In genomic region chr3:133895208-133896001, GRCh38 we compare ENCODE assay signal across 8 cellular contexts. TPM values are rescaled to one million over a fixed set of nuclear protein-coding genes. Genes with fewer than 3 reads are reported as not detected.
DNase-seq lines count a peak whose midpoint lies in the region; ATAC-seq lines count a peak whose summit lies in the region.

Gene RAB6B, minus strand, starts transcription at chr3:133895882. Its CDS starts 416 bp downstream, at chr3:133895466.

- H3K4me1 ChIP-seq in adipocyte (ENCODE audit: control insufficient read depth, insufficient read depth, low read length), result no peaks in the 10 kb centered on the region

- CTCF ChIA-PET in activated CD4-positive, alpha-beta T cell treated with anti-CD3 and anti-CD28 coated beads, Interleukin-2, amount 10 ng/mL, durations not matched to agents 7 days and 5 days (lab: Charles Lee), result interaction anchor here (1.4 kb wide), 1 partner anchor 14 kb away, joined by 4 read pairs; no protein-coding TSS in a partner anchor

- POLR2A ChIA-PET in activated CD4-positive, alpha-beta T cell treated with anti-CD3 and anti-CD28 coated beads, Interleukin-2, amount 10 ng/mL, durations not matched to agents 7 days and 5 days (lab: Charles Lee), result no interaction called here

- H3K4me1 Mint-ChIP-seq in activated CD4-positive, alpha-beta T cell treated with anti-CD3 and anti-CD28 coated beads, Interleukin-2, amount 10 ng/mL, durations not matched to agents 7 days and 5 days, result peaks cover 3% of the 10 kb centered on the region

- peaks cover 58% of the 10 kb centered on the region for H3K27me3 Mint-ChIP-seq in activated CD4-positive, alpha-beta T cell treated with anti-CD3 and anti-CD28 coated beads, Interleukin-2, amount 10 ng/mL, durations not matched to agents 7 days and 5 days

- H3K9me3 ChIP-seq in adipocyte (ENCODE audit: control insufficient read depth, low read length), result no peaks in the 10 kb centered on the region

- peak within 1 kb of the TSS; percentile 84 for H3K4me3 ChIP-seq in adipocyte (ENCODE audit: low read length)

- ATAC-seq in GM21737 (IDR thresholded peaks at IDR 0.05; ENCODE audit: unreplicated experiment) (no peak), GM18519 (IDR thresholded peaks at IDR 0.05; ENCODE audit: low FRiP score, unreplicated experiment) (no peak)

- H3K4me3 Mint-ChIP-seq in activated CD4-positive, alpha-beta T cell treated with anti-CD3 and anti-CD28 coated beads, Interleukin-2, amount 10 ng/mL, durations not matched to agents 7 days and 5 days, result peak within 1 kb of the TSS; percentile 50

- H3K27me3 ChIP-seq in adipocyte (replicated peaks; ENCODE audit: control insufficient read depth, insufficient read depth, low read length), result peaks cover 13% of the 10 kb centered on the region

- intact Hi-C loops in cardiac septum (cut with DNase I), result loop anchor here (2.0 to 10.0 kb wide), 2 partner anchors 67 to 231 kb away; partner anchors contain the start of gene TOPBP1

- no peak for DNase-seq in activated CD4-positive, alpha-beta T cell treated with anti-CD3 and anti-CD28 coated beads, Interleukin-2, amount 10 ng/mL, durations not matched to agents 7 days and 5 days
- DNase-seq in activated CD4-positive, alpha-beta T cell treated with anti-CD3 and anti-CD28 coated beads for 4 hours, result no peak
- DNase-seq in NCI-H1105 (lab: John Stamatoyannopoulos, UW) (peak; percentile 69), adipocyte (ENCODE audit: low read depth) (peak; percentile 86), cardiac septum (ENCODE audit: low spot score) (peak; percentile 72), occipital lobe (lab: John Stamatoyannopoulos, UW) (peak; percentile 83)

- H3K27ac Mint-ChIP-seq in activated CD4-positive, alpha-beta T cell treated with anti-CD3 and anti-CD28 coated beads, Interleukin-2, amount 10 ng/mL, durations not matched to agents 7 days and 5 days, result no peak within 1 kb of the TSS

- no peaks in the 10 kb centered on the region for H3K9me3 Mint-ChIP-seq in activated CD4-positive, alpha-beta T cell treated with anti-CD3 and anti-CD28 coated beads, Interleukin-2, amount 10 ng/mL, durations not matched to agents 7 days and 5 days

- H3K36me3 ChIP-seq in adipocyte (ENCODE audit: control insufficient read depth, insufficient read depth, low read length, severe bottlenecking), result no peaks in the 10 kb centered on the region

- peak within 1 kb of the TSS; percentile 71 for H3K9ac ChIP-seq in adipocyte (ENCODE audit: low read length)

- no peaks in the 10 kb centered on the region for H3K36me3 Mint-ChIP-seq in activated CD4-positive, alpha-beta T cell treated with anti-CD3 and anti-CD28 coated beads, Interleukin-2, amount 10 ng/mL, durations not matched to agents 7 days and 5 days (ENCODE audit: low read depth)

RNA-seq across cellular contexts. Expression of gene RAB6B, which starts in this region (rescaled TPM):
- not detected for total RNA-seq in activated CD4-positive, alpha-beta T cell treated with anti-CD3 and anti-CD28 coated beads, Interleukin-2, amount 10 ng/mL, durations not matched to agents 7 days and 5 days
- total RNA-seq in cardiac septum (42.4 TPM), occipital lobe (52.6 TPM)

Comparison
In these comparisons a context has a peak if more than half of its experiments do, and no peak if none do; other contexts are left out.
1. RNA of gene RAB6B (total RNA-seq): 52.6 TPM in occipital lobe (single experiment) and 42.4 TPM in cardiac septum (single experiment); not detected in activated CD4-positive, alpha-beta T cell treated with anti-CD3 and anti-CD28 coated beads, Interleukin-2, amount 10 ng/mL, durations not matched to agents 7 days and 5 days; every median in the first group is over 10 times any median in the second.
2. DNase-seq: peak in NCI-H1105 (single experiment), adipocyte (single experiment), cardiac septum (single experiment) and occipital lobe (single experiment); none in activated CD4-positive, alpha-beta T cell treated with anti-CD3 and anti-CD28 coated beads, Interleukin-2, amount 10 ng/mL, durations not matched to agents 7 days and 5 days (single experiment) and activated CD4-positive, alpha-beta T cell treated with anti-CD3 and anti-CD28 coated beads for 4 hours (0 of 2).